In the genomic region with DNA sequence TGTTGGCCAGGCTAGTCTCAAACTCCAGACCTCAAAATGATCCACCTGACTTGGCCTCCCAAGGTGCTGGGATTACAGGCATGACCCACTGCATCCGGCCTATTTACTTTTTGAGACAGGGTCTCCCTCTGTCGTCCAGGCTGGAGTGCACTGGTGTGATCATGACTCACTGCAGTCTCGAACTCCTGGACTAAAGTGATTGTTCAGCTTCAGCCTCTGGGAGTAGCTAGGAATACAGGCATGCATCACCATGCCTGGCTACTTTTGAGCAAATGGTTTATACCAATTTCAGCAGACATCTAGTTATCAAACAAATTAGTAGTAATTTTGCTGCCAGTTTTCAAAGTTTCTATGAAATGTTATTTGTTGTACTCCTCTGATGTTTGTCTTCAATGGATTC, we compare ENCODE assay signal across 13 cellular contexts. TPM values are rescaled to one million over a fixed set of nuclear protein-coding genes. Genes with fewer than 3 reads are reported as not detected.
DNase-seq lines count a peak whose midpoint lies in the region; ATAC-seq, FAIRE-seq and TF ChIP-seq lines count a peak whose summit lies in the region.
"Had no signal": no experiment of that assay in that cellular context is flagged by ENCODE, and none has a peak within 500 bp of the region (broad histone marks: within the 10 kb centered on the region; RNA-seq: fewer than 3 reads in every experiment).

No MANE protein-coding gene starts in this region.

- POLR2A ChIA-PET in activated CD8-positive, alpha-beta T cell treated with anti-CD3 and anti-CD28 coated beads, Interleukin-2, amount 10 ng/mL, durations not matched to agents 7 days and 5 days (lab: Charles Lee), result no interaction called here

- H3K27ac ChIP-seq in BLaER1 treated with 17β-estradiol and CSF1 and Interleukin-3, amounts not matched to agents 10 nM and 100 nM, result peak overlapping the region in 6 of 11 experiments; percentile 95 to 100 (median 99); a peak in 8 of 22 replicates

- peak overlapping the region; percentile 92 to 100 (median 99); a peak in 16 of 22 replicates for H3K9ac ChIP-seq in BLaER1 treated with 17β-estradiol and CSF1 and Interleukin-3, amounts not matched to agents 10 nM and 100 nM

- peaks cover 13 to 27% (median 20%) of the 10 kb centered on the region in 11 experiments; a peak in 21 of 22 replicates for H4K20me1 ChIP-seq in BLaER1 treated with 17β-estradiol and CSF1 and Interleukin-3, amounts not matched to agents 10 nM and 100 nM

- DNase-seq in GM19239 (ENCODE audit: insufficient read length, low spot score) (no peak), memory B cell (ENCODE audit: low spot score in 2 of 2) (no peak), erythroblast (lab: John Stamatoyannopoulos, UW) (no peak), middle frontal gyrus (ENCODE audit: extremely low spot score, low spot score) (no peak)
- no peak for DNase-seq in activated CD8-positive, alpha-beta T cell treated with anti-CD3 and anti-CD28 coated beads, Interleukin-2, amount 10 ng/mL, durations not matched to agents 7 days and 5 days
- DNase-seq in stimulated activated naive CD4-positive, alpha-beta T cell treated with Interleukin-2 at 50 U/mL for 16 hours (lab: John Stamatoyannopoulos, UW), result no peak
- DNase-seq: activated gamma-delta T cell, DMS53, NCI-H774, occipital lobe, tibial artery had no signal

- peaks cover 39% of the 10 kb centered on the region for H3K4me1 Mint-ChIP-seq in activated CD8-positive, alpha-beta T cell treated with anti-CD3 and anti-CD28 coated beads, Interleukin-2, amount 10 ng/mL, durations not matched to agents 7 days and 5 days (ENCODE audit: low read depth)
- peaks cover 33% of the 10 kb centered on the region for H3K4me1 Mint-ChIP-seq in memory B cell

- H3K27ac Mint-ChIP-seq in activated CD8-positive, alpha-beta T cell treated with anti-CD3 and anti-CD28 coated beads, Interleukin-2, amount 10 ng/mL, durations not matched to agents 7 days and 5 days, result no peak overlapping the region
- H3K27ac Mint-ChIP-seq in memory B cell, result peak overlapping the region; percentile 60

- no peak for ATAC-seq in activated CD8-positive, alpha-beta T cell treated with anti-CD3 and anti-CD28 coated beads, Interleukin-2, amount 10 ng/mL, durations not matched to agents 7 days and 5 days
- ATAC-seq in memory B cell (ENCODE audit: low read depth) (no peak), HG02938 (IDR thresholded peaks at IDR 0.05; ENCODE audit: unreplicated experiment) (no peak)

- peak overlapping the region; percentile 73 to 98 (median 95); a peak in 17 of 20 replicates for H3K4me3 ChIP-seq in BLaER1 treated with 17β-estradiol and CSF1 and Interleukin-3, amounts not matched to agents 10 nM and 100 nM

- CTCF ChIA-PET in activated CD8-positive, alpha-beta T cell treated with anti-CD3 and anti-CD28 coated beads, Interleukin-2, amount 10 ng/mL, durations not matched to agents 7 days and 5 days (lab: Charles Lee), result interaction anchor here (0.6 kb wide), 1 partner anchor 238 kb away, joined by 3 read pairs; no protein-coding TSS in a partner anchor

- H3K9me3 Mint-ChIP-seq in activated CD8-positive, alpha-beta T cell treated with anti-CD3 and anti-CD28 coated beads, Interleukin-2, amount 10 ng/mL, durations not matched to agents 7 days and 5 days (ENCODE audit: insufficient read depth), result no peaks in the 10 kb centered on the region
- H3K9me3 Mint-ChIP-seq in memory B cell, result peaks cover 2% of the 10 kb centered on the region

- peaks cover 25 to 69% (median 44%) of the 10 kb centered on the region in 11 experiments for H3K36me3 ChIP-seq in BLaER1 treated with 17β-estradiol and CSF1 and Interleukin-3, amounts not matched to agents 10 nM and 100 nM

- H3K4me2 ChIP-seq in BLaER1 treated with 17β-estradiol and CSF1 and Interleukin-3, amounts not matched to agents 10 nM and 100 nM, result peak overlapping the region; percentile 71 to 95 (median 84)

- H3K4me1 ChIP-seq in BLaER1 treated with 17β-estradiol and CSF1 and Interleukin-3, amounts not matched to agents 10 nM and 100 nM, result peaks cover 20 to 40% (median 30%) of the 10 kb centered on the region in 10 experiments

- no peaks in the 10 kb centered on the region for H3K27me3 ChIP-seq in BLaER1 treated with 17β-estradiol and CSF1 and Interleukin-3, amounts not matched to agents 10 nM and 100 nM
- H3K27me3 ChIP-seq: tibial artery had no signal

- no peaks in the 10 kb centered on the region for H3K27me3 Mint-ChIP-seq in activated CD8-positive, alpha-beta T cell treated with anti-CD3 and anti-CD28 coated beads, Interleukin-2, amount 10 ng/mL, durations not matched to agents 7 days and 5 days (ENCODE audit: low read depth)
- H3K27me3 Mint-ChIP-seq in memory B cell, result no peaks in the 10 kb centered on the region

- peak overlapping the region; percentile 98 for H3K4me3 Mint-ChIP-seq in activated CD8-positive, alpha-beta T cell treated with anti-CD3 and anti-CD28 coated beads, Interleukin-2, amount 10 ng/mL, durations not matched to agents 7 days and 5 days
- H3K4me3 Mint-ChIP-seq in memory B cell, result no peak overlapping the region

- no peak for TF ChIP-seq POLR2A in erythroblast (IDR thresholded peaks at IDR 0.05; ENCODE audit: low read length)

- H3K9me3 ChIP-seq in BLaER1 treated with 17β-estradiol and CSF1 and Interleukin-3, amounts not matched to agents 10 nM and 100 nM (replicated peaks in 1 of 11), result peaks cover 9 to 21% (median 15%) of the 10 kb centered on the region in 11 experiments; a peak in 21 of 22 replicates
- H3K9me3 ChIP-seq: tibial artery had no signal

- peaks cover 58% of the 10 kb centered on the region for H3K36me3 Mint-ChIP-seq in activated CD8-positive, alpha-beta T cell treated with anti-CD3 and anti-CD28 coated beads, Interleukin-2, amount 10 ng/mL, durations not matched to agents 7 days and 5 days (ENCODE audit: low read depth)
- peaks cover 26% of the 10 kb centered on the region for H3K36me3 Mint-ChIP-seq in memory B cell

- peak; percentile 14 for FAIRE-seq in GM19239 (lab: Jason Lieb, UNC)

RNA-seq across cellular contexts. Expression of a gene that starts 2.2 kb away (rescaled TPM):
- 100 to 1,000 TPM; 126 to 131 TPM for total RNA-seq in activated CD8-positive, alpha-beta T cell treated with anti-CD3 and anti-CD28 coated beads, Interleukin-2, amount 10 ng/mL, durations not matched to agents 7 days and 5 days
